3 cellular contexts compared by ENCODE assay signal in the genomic region with DNA sequence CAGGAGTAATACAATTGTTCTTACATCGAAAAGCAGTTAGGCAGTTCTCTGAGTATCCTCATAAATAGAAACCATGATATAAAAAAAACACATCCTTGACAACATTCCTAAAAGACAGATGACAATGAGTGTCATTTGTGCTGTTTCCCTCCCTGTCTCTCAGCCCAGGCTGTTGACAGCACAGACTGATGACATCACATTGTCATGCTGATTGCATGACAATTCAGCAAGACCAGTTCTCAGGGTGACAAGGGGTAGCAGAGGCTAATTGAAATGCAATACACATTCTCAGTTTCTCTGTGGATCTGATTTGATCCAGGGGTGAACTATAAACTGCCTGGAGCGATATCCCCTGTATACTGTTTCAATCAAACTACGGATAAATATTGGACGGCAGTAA.
TF ChIP-seq lines count a peak whose summit lies in the region.

No MANE protein-coding gene starts in this region.

TF ChIP-seq in HEK293, 187 proteins besides CTCF, POLR2A, EP300 and RAD21:
- no peak for TF ChIP-seq ZNF223 (tag by site-specific recombination; IDR thresholded peaks at IDR 0.05)
- 0 out of 2 replicates have a peak, but pooled peaks have one; percentile 21 for TF ChIP-seq ZBTB21 (tag by site-specific recombination; IDR thresholded peaks at IDR 0.05)

TF ChIP-seq in K562, 482 proteins besides CTCF, POLR2A, EP300 and RAD21 (continues in another document):
- TF ChIP-seq PHB2 (IDR thresholded peaks at IDR 0.05; ENCODE audit: low read depth): no peak
- TF ChIP-seq ZNF165 (CRISPR knock-in tag; IDR thresholded peaks at IDR 0.05; ENCODE audit: borderline replicate concordance): no peak
- TF ChIP-seq, protein P1, sequence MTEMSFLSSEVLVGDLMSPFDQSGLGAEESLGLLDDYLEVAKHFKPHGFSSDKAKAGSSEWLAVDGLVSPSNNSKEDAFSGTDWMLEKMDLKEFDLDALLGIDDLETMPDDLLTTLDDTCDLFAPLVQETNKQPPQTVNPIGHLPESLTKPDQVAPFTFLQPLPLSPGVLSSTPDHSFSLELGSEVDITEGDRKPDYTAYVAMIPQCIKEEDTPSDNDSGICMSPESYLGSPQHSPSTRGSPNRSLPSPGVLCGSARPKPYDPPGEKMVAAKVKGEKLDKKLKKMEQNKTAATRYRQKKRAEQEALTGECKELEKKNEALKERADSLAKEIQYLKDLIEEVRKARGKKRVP (CRISPR knock-in tag; IDR thresholded peaks at IDR 0.05): 0 out of 2 replicates have a peak, but pooled peaks have one; percentile 16
- no peak for TF ChIP-seq TAF15 (IDR thresholded peaks at IDR 0.05; ENCODE audit: low read depth, low read length)
- TF ChIP-seq, protein P2, sequence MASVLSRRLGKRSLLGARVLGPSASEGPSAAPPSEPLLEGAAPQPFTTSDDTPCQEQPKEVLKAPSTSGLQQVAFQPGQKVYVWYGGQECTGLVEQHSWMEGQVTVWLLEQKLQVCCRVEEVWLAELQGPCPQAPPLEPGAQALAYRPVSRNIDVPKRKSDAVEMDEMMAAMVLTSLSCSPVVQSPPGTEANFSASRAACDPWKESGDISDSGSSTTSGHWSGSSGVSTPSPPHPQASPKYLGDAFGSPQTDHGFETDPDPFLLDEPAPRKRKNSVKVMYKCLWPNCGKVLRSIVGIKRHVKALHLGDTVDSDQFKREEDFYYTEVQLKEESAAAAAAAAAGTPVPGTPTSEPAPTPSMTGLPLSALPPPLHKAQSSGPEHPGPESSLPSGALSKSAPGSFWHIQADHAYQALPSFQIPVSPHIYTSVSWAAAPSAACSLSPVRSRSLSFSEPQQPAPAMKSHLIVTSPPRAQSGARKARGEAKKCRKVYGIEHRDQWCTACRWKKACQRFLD (CRISPR knock-in tag; IDR thresholded peaks at IDR 0.05): peak; percentile 69; the same call in 1 of the 2 replicates
- no peak for TF ChIP-seq ATF1 (CRISPR knock-in tag; IDR thresholded peaks at IDR 0.05)
- TF ChIP-seq ATF1 (tag; IDR thresholded peaks at IDR 0.05): peak; percentile 91
- no peak for TF ChIP-seq ZNF644 (tag; IDR thresholded peaks at IDR 0.05; ENCODE audit: low read depth)
- no peak for TF ChIP-seq RHOXF2B (CRISPR knock-in tag; conservative IDR thresholded peaks at IDR 0.05)
- no peak for TF ChIP-seq MECOM (CRISPR knock-in tag; IDR thresholded peaks at IDR 0.05)
- no peak for TF ChIP-seq ZNF699 (CRISPR knock-in tag; IDR thresholded peaks at IDR 0.05; ENCODE audit: insufficient replicate concordance)
- peak; percentile 84 for TF ChIP-seq CREB1 (IDR thresholded peaks at IDR 0.05)
- no peak for TF ChIP-seq CREB1 (CRISPR knock-in tag; IDR thresholded peaks at IDR 0.05)
- TF ChIP-seq ETV1 (tag; conservative IDR thresholded peaks at IDR 0.05; ENCODE audit: low read depth): peak; percentile 55
- TF ChIP-seq FIP1L1 (IDR thresholded peaks at IDR 0.05; ENCODE audit: low read depth, low read length, poor library complexity, severe bottlenecking): no peak
- no peak for TF ChIP-seq KDM1A (IDR thresholded peaks at IDR 0.05)
- TF ChIP-seq, protein P3, sequence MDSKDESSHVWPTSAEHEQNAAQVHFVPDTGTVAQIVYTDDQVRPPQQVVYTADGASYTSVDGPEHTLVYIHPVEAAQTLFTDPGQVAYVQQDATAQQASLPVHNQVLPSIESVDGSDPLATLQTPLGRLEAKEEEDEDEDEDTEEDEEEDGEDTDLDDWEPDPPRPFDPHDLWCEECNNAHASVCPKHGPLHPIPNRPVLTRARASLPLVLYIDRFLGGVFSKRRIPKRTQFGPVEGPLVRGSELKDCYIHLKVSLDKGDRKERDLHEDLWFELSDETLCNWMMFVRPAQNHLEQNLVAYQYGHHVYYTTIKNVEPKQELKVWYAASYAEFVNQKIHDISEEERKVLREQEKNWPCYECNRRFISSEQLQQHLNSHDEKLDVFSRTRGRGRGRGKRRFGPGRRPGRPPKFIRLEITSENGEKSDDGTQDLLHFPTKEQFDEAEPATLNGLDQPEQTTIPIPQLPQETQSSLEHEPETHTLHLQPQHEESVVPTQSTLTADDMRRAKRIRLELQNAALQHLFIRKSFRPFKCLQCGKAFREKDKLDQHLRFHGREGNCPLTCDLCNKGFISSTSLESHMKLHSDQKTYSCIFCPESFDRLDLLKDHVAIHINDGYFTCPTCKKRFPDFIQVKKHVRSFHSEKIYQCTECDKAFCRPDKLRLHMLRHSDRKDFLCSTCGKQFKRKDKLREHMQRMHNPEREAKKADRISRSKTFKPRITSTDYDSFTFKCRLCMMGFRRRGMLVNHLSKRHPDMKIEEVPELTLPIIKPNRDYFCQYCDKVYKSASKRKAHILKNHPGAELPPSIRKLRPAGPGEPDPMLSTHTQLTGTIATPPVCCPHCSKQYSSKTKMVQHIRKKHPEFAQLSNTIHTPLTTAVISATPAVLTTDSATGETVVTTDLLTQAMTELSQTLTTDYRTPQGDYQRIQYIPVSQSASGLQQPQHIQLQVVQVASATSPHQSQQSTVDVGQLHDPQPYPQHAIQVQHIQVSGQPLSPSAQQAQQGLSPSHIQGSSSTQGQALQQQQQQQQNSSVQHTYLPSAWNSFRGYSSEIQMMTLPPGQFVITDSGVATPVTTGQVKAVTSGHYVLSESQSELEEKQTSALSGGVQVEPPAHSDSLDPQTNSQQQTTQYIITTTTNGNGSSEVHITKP (IDR thresholded peaks at IDR 0.05; ENCODE audit: partially characterized antibody): peak; percentile 43
- TF ChIP-seq CEBPB (tag; IDR thresholded peaks at IDR 0.05): peak; percentile 48; the same call in 1 of the 2 replicates
- peak; percentile 76 for TF ChIP-seq JUND (IDR thresholded peaks at IDR 0.05; ENCODE audit: borderline replicate concordance, low read depth, low read length)
- TF ChIP-seq JUND (tag; IDR thresholded peaks at IDR 0.05; ENCODE audit: borderline replicate concordance, low read depth, low read length): peak; percentile 86
- no peak for TF ChIP-seq SPI1 (IDR thresholded peaks at IDR 0.05; ENCODE audit: borderline replicate concordance, low read depth, low read length)
- TF ChIP-seq FOXA1 (IDR thresholded peaks at IDR 0.05; ENCODE audit: borderline replicate concordance): no peak
- TF ChIP-seq CREM (IDR thresholded peaks at IDR 0.05; ENCODE audit: low read depth): peak; percentile 94
- peak; percentile 87 for TF ChIP-seq ATF7 (IDR thresholded peaks at IDR 0.05)
- no peak for TF ChIP-seq RUNX1 (IDR thresholded peaks at IDR 0.05; ENCODE audit: low read depth)
- no peak for TF ChIP-seq NFXL1 (CRISPR knock-in tag; IDR thresholded peaks at IDR 0.05)
- TF ChIP-seq STAT5A (IDR thresholded peaks at IDR 0.05; ENCODE audit: borderline replicate concordance, low read length): no peak
- TF ChIP-seq ZNF143 (CRISPR knock-in tag; IDR thresholded peaks at IDR 0.05): no peak
- no peak for TF ChIP-seq PCBP2 (IDR thresholded peaks at IDR 0.05; ENCODE audit: low read depth, low read length, poor library complexity, severe bottlenecking)

TF ChIP-seq in neural cell, 6 proteins besides CTCF, POLR2A, EP300 and RAD21:
- TF ChIP-seq, protein P4, sequence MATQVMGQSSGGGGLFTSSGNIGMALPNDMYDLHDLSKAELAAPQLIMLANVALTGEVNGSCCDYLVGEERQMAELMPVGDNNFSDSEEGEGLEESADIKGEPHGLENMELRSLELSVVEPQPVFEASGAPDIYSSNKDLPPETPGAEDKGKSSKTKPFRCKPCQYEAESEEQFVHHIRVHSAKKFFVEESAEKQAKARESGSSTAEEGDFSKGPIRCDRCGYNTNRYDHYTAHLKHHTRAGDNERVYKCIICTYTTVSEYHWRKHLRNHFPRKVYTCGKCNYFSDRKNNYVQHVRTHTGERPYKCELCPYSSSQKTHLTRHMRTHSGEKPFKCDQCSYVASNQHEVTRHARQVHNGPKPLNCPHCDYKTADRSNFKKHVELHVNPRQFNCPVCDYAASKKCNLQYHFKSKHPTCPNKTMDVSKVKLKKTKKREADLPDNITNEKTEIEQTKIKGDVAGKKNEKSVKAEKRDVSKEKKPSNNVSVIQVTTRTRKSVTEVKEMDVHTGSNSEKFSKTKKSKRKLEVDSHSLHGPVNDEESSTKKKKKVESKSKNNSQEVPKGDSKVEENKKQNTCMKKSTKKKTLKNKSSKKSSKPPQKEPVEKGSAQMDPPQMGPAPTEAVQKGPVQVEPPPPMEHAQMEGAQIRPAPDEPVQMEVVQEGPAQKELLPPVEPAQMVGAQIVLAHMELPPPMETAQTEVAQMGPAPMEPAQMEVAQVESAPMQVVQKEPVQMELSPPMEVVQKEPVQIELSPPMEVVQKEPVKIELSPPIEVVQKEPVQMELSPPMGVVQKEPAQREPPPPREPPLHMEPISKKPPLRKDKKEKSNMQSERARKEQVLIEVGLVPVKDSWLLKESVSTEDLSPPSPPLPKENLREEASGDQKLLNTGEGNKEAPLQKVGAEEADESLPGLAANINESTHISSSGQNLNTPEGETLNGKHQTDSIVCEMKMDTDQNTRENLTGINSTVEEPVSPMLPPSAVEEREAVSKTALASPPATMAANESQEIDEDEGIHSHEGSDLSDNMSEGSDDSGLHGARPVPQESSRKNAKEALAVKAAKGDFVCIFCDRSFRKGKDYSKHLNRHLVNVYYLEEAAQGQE (IDR thresholded peaks at IDR 0.05; ENCODE audit: borderline replicate concordance): no peak
- TF ChIP-seq MXI1 (conservative IDR thresholded peaks at IDR 0.05; ENCODE audit: poor library complexity, severe bottlenecking) (no peak), SMC3 (conservative IDR thresholded peaks at IDR 0.05; ENCODE audit: poor library complexity) (no peak), TAF1 (IDR thresholded peaks at IDR 0.05; ENCODE audit: low read depth) (no peak), EZH2 (IDR thresholded peaks at IDR 0.05; ENCODE audit: borderline replicate concordance, insufficient read depth, low read length, poor library complexity, severe bottlenecking) (no peak), POLR2AphosphoS5 (IDR thresholded peaks at IDR 0.05) (peak; percentile 82)
